ENCODE assay signal across 1 cellular context in the genomic region with DNA sequence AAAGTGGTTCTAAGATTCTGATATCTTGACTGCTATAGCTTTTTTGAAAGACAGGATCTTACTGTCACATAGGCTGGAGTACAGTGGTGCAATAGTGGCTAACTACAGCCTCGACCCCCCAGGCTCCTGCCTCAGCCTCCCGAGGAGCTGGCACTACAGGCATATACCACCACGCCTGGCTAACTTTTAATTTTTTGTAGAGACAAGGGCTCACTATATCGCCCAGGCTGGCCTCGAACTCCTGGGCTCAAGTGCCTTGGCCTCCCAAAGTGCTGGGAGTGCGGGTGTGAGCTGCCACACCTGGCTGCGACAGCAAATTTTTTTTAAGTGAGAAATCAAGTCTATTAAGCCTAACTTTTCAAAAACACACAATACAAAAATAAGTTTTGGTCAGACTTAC.
TF ChIP-seq lines count a peak whose summit lies in the region.

No MANE protein-coding gene starts in this region.

TF ChIP-seq in neural cell, 6 proteins besides CTCF, POLR2A, EP300 and RAD21:
- TF ChIP-seq POLR2AphosphoS5 (IDR thresholded peaks at IDR 0.05) (no peak), MXI1 (conservative IDR thresholded peaks at IDR 0.05; ENCODE audit: poor library complexity, severe bottlenecking) (no peak), EZH2 (IDR thresholded peaks at IDR 0.05; ENCODE audit: borderline replicate concordance, insufficient read depth, low read length, poor library complexity, severe bottlenecking) (no peak)
